1 cellular context compared by ENCODE assay signal in genomic region chr9:125151730-125152129, GRCh38.
TF ChIP-seq lines count a peak whose summit lies in the region.

No MANE protein-coding gene starts in this region.

TF ChIP-seq in GM23338, 12 proteins besides CTCF, POLR2A, EP300 and RAD21:
- TF ChIP-seq EZH2 (IDR thresholded peaks at IDR 0.05; ENCODE audit: low read depth, unreplicated experiment) (no peak), POLR2AphosphoS5 (IDR thresholded peaks at IDR 0.05; ENCODE audit: low read depth) (no peak), ZNF331 (CRISPR knock-in tag; IDR thresholded peaks at IDR 0.05; ENCODE audit: low read depth) (no peak), REST (IDR thresholded peaks at IDR 0.05; ENCODE audit: unreplicated experiment) (no peak), CREB1 (CRISPR knock-in tag; IDR thresholded peaks at IDR 0.05; ENCODE audit: low read depth) (no peak), ETS1 (IDR thresholded peaks at IDR 0.05) (no peak), JUNB (IDR thresholded peaks at IDR 0.05; ENCODE audit: unreplicated experiment) (no peak), EZH2phosphoT487 (IDR thresholded peaks at IDR 0.05; ENCODE audit: unreplicated experiment) (no peak), NANOG (IDR thresholded peaks at IDR 0.05; ENCODE audit: borderline replicate concordance) (no peak)
- TF ChIP-seq, protein P1, sequence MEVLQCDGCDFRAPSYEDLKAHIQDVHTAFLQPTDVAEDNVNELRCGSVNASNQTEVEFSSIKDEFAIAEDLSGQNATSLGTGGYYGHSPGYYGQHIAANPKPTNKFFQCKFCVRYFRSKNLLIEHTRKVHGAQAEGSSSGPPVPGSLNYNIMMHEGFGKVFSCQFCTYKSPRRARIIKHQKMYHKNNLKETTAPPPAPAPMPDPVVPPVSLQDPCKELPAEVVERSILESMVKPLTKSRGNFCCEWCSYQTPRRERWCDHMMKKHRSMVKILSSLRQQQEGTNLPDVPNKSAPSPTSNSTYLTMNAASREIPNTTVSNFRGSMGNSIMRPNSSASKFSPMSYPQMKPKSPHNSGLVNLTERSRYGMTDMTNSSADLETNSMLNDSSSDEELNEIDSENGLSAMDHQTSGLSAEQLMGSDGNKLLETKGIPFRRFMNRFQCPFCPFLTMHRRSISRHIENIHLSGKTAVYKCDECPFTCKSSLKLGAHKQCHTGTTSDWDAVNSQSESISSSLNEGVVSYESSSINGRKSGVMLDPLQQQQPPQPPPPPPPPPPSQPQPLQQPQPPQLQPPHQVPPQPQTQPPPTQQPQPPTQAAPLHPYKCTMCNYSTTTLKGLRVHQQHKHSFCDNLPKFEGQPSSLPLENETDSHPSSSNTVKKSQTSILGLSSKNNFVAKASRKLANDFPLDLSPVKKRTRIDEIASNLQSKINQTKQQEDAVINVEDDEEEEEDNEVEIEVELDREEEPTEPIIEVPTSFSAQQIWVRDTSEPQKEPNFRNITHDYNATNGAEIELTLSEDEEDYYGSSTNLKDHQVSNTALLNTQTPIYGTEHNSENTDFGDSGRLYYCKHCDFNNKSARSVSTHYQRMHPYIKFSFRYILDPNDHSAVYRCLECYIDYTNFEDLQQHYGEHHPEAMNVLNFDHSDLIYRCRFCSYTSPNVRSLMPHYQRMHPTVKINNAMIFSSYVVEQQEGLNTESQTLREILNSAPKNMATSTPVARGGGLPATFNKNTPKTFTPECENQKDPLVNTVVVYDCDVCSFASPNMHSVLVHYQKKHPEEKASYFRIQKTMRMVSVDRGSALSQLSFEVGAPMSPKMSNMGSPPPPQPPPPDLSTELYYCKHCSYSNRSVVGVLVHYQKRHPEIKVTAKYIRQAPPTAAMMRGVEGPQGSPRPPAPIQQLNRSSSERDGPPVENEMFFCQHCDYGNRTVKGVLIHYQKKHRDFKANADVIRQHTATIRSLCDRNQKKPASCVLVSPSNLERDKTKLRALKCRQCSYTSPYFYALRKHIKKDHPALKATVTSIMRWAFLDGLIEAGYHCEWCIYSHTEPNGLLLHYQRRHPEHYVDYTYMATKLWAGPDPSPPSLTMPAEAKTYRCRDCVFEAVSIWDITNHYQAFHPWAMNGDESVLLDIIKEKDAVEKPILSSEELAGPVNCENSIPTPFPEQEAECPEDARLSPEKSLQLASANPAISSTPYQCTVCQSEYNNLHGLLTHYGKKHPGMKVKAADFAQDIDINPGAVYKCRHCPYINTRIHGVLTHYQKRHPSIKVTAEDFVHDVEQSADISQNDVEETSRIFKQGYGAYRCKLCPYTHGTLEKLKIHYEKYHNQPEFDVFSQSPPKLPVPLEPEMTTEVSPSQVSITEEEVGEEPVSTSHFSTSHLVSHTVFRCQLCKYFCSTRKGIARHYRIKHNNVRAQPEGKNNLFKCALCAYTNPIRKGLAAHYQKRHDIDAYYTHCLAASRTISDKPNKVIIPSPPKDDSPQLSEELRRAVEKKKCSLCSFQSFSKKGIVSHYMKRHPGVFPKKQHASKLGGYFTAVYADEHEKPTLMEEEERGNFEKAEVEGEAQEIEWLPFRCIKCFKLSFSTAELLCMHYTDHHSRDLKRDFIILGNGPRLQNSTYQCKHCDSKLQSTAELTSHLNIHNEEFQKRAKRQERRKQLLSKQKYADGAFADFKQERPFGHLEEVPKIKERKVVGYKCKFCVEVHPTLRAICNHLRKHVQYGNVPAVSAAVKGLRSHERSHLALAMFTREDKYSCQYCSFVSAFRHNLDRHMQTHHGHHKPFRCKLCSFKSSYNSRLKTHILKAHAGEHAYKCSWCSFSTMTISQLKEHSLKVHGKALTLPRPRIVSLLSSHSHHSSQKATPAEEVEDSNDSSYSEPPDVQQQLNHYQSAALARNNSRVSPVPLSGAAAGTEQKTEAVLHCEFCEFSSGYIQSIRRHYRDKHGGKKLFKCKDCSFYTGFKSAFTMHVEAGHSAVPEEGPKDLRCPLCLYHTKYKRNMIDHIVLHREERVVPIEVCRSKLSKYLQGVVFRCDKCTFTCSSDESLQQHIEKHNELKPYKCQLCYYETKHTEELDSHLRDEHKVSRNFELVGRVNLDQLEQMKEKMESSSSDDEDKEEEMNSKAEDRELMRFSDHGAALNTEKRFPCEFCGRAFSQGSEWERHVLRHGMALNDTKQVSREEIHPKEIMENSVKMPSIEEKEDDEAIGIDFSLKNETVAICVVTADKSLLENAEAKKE (CRISPR knock-in tag; IDR thresholded peaks at IDR 0.05): no peak
TF ChIP-seq in GM23338: peak in this region for 0.
